Comparison of ENCODE assay signal across 1 cellular context in the genomic region with DNA sequence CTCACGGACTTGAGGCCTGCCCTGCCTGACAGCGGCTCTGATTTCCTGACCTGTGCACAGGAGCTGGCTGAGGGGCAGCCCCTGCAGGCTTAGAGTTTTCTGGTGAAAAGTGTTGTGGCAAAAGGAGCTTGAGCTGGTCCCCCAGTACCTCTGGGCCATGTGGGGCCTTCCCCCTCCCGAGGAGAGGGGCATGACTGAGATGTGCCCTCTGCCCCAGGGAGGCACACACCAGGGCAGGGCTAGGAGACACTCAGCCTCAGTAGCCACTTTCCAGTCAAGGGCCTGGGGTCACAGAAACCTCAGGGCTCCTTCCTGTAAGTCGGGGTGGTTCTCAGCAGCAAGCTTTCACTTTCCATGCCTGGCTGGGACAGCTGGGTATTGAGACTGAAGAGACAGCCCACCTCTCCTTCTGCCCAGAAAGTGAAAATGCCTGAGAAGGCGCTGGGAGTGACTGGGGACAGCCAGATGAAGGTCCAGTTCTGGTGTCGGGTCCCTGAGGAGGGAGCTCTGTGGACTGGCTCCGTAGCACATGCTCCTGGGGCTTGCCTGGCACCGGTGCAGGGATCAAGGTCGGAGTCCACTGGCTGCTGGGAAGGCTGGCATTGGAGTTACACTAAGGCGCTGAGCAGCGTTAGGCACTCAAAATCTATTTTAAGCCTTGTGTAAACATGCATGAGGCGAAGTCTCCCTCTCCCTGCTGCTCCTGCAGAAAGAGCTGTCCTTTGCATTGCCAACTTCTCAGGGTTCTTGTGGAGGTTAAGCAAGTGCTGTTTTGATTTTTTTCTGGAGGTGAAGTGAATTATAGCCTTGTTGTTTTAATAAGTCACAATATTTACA.
TF ChIP-seq lines count a peak whose summit lies in the region.

No MANE protein-coding gene starts in this region.

TF ChIP-seq in HepG2, 621 proteins besides CTCF, POLR2A, EP300 and RAD21 (continued from another document):
- TF ChIP-seq SP4 (CRISPR knock-in tag; IDR thresholded peaks at IDR 0.05) (no peak), GLI4 (CRISPR knock-in tag; IDR thresholded peaks at IDR 0.05; ENCODE audit: borderline replicate concordance) (no peak), MLLT10 (CRISPR knock-in tag; IDR thresholded peaks at IDR 0.05) (no peak), MEIS1 (CRISPR knock-in tag; IDR thresholded peaks at IDR 0.05; ENCODE audit: borderline replicate concordance) (no peak), JUNB (CRISPR knock-in tag; IDR thresholded peaks at IDR 0.05; ENCODE audit: borderline replicate concordance) (no peak), FOXO1 (CRISPR knock-in tag; IDR thresholded peaks at IDR 0.05) (no peak), SMAD1 (CRISPR knock-in tag; IDR thresholded peaks at IDR 0.05; ENCODE audit: borderline replicate concordance, low read depth) (no peak), ZNF253 (CRISPR knock-in tag; IDR thresholded peaks at IDR 0.05; ENCODE audit: borderline replicate concordance) (no peak), SAFB2 (CRISPR knock-in tag; IDR thresholded peaks at IDR 0.05; ENCODE audit: borderline replicate concordance, low read depth) (no peak), CBFB (CRISPR knock-in tag; IDR thresholded peaks at IDR 0.05) (no peak), HHEX (CRISPR knock-in tag; IDR thresholded peaks at IDR 0.05) (no peak)
- TF ChIP-seq, protein P1, sequence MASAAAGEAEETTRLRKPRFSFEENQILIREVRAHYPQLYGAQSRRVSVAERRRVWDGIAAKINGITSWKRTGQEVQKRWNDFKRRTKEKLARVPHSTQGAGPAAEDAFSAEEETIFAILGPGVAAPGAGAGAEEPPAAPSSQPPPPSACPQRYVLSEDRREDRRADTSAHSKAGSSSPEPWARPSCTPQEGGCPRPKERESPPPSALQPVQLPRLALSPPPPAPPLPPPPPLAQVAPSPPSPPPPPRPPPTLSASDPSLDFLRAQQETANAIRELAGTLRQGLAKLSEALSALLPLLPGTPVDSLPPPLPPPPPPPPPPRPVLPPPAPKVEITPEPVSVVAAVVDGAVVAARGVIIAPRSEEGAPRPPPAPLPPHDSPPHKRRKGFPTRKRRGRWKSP (CRISPR knock-in tag; IDR thresholded peaks at IDR 0.05), result peak; percentile 68; the same call in 1 of the 2 replicates
- TF ChIP-seq, protein P2, sequence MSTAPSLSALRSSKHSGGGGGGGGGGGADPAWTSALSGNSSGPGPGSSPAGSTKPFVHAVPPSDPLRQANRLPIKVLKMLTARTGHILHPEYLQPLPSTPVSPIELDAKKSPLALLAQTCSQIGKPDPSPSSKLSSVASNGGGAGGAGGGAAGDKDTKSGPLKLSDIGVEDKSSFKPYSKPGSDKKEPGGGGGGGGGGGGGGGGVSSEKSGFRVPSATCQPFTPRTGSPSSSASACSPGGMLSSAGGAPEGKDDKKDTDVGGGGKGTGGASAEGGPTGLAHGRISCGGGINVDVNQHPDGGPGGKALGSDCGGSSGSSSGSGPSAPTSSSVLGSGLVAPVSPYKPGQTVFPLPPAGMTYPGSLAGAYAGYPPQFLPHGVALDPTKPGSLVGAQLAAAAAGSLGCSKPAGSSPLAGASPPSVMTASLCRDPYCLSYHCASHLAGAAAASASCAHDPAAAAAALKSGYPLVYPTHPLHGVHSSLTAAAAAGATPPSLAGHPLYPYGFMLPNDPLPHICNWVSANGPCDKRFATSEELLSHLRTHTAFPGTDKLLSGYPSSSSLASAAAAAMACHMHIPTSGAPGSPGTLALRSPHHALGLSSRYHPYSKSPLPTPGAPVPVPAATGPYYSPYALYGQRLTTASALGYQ (CRISPR knock-in tag; IDR thresholded peaks at IDR 0.05), result no peak
- TF ChIP-seq, protein P3, sequence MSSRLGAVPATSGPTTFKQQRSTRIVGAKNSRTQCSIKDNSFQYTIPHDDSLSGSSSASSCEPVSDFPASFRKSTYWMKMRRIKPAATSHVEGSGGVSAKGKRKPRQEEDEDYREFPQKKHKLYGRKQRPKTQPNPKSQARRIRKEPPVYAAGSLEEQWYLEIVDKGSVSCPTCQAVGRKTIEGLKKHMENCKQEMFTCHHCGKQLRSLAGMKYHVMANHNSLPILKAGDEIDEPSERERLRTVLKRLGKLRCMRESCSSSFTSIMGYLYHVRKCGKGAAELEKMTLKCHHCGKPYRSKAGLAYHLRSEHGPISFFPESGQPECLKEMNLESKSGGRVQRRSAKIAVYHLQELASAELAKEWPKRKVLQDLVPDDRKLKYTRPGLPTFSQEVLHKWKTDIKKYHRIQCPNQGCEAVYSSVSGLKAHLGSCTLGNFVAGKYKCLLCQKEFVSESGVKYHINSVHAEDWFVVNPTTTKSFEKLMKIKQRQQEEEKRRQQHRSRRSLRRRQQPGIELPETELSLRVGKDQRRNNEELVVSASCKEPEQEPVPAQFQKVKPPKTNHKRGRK (CRISPR knock-in tag; IDR thresholded peaks at IDR 0.05), result no peak
- TF ChIP-seq, protein P4, sequence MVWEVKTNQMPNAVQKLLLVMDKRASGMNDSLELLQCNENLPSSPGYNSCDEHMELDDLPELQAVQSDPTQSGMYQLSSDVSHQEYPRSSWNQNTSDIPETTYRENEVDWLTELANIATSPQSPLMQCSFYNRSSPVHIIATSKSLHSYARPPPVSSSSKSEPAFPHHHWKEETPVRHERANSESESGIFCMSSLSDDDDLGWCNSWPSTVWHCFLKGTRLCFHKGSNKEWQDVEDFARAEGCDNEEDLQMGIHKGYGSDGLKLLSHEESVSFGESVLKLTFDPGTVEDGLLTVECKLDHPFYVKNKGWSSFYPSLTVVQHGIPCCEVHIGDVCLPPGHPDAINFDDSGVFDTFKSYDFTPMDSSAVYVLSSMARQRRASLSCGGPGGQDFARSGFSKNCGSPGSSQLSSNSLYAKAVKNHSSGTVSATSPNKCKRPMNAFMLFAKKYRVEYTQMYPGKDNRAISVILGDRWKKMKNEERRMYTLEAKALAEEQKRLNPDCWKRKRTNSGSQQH (CRISPR knock-in tag; IDR thresholded peaks at IDR 0.05; ENCODE audit: low read depth), result no peak
- TF ChIP-seq, protein P5, sequence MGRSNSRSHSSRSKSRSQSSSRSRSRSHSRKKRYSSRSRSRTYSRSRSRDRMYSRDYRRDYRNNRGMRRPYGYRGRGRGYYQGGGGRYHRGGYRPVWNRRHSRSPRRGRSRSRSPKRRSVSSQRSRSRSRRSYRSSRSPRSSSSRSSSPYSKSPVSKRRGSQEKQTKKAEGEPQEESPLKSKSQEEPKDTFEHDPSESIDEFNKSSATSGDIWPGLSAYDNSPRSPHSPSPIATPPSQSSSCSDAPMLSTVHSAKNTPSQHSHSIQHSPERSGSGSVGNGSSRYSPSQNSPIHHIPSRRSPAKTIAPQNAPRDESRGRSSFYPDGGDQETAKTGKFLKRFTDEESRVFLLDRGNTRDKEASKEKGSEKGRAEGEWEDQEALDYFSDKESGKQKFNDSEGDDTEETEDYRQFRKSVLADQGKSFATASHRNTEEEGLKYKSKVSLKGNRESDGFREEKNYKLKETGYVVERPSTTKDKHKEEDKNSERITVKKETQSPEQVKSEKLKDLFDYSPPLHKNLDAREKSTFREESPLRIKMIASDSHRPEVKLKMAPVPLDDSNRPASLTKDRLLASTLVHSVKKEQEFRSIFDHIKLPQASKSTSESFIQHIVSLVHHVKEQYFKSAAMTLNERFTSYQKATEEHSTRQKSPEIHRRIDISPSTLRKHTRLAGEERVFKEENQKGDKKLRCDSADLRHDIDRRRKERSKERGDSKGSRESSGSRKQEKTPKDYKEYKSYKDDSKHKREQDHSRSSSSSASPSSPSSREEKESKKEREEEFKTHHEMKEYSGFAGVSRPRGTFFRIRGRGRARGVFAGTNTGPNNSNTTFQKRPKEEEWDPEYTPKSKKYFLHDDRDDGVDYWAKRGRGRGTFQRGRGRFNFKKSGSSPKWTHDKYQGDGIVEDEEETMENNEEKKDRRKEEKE (IDR thresholded peaks at IDR 0.05), result no peak
- TF ChIP-seq, protein P6, sequence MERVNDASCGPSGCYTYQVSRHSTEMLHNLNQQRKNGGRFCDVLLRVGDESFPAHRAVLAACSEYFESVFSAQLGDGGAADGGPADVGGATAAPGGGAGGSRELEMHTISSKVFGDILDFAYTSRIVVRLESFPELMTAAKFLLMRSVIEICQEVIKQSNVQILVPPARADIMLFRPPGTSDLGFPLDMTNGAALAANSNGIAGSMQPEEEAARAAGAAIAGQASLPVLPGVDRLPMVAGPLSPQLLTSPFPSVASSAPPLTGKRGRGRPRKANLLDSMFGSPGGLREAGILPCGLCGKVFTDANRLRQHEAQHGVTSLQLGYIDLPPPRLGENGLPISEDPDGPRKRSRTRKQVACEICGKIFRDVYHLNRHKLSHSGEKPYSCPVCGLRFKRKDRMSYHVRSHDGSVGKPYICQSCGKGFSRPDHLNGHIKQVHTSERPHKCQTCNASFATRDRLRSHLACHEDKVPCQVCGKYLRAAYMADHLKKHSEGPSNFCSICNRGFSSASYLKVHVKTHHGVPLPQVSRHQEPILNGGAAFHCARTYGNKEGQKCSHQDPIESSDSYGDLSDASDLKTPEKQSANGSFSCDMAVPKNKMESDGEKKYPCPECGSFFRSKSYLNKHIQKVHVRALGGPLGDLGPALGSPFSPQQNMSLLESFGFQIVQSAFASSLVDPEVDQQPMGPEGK (CRISPR knock-in tag; IDR thresholded peaks at IDR 0.05), result no peak
